In the genomic region with DNA sequence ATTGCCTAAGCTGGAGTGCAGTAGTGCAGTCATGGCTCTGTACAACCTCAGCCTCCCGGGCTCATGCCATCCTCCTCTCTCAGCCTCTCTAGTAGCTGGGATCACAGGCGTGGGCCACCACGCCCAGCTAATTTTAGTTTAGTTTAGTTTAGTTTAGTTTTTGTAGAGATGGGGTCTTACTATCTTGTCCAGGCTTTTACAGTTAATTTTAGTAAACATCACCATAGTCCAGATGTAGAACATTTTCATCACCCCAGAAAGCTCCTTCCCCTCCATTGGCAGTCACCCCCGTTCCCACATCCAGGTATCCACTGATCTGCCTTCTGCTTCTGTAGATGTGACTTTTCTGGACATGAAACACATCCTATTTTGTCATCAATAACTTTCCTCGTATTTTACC, we compare ENCODE assay signal across 1 cellular context.
TF ChIP-seq lines count a peak whose summit lies in the region.

No MANE protein-coding gene starts in this region.

TF ChIP-seq in HEK293, 187 proteins besides CTCF, POLR2A, EP300 and RAD21:
- TF ChIP-seq, protein P1, sequence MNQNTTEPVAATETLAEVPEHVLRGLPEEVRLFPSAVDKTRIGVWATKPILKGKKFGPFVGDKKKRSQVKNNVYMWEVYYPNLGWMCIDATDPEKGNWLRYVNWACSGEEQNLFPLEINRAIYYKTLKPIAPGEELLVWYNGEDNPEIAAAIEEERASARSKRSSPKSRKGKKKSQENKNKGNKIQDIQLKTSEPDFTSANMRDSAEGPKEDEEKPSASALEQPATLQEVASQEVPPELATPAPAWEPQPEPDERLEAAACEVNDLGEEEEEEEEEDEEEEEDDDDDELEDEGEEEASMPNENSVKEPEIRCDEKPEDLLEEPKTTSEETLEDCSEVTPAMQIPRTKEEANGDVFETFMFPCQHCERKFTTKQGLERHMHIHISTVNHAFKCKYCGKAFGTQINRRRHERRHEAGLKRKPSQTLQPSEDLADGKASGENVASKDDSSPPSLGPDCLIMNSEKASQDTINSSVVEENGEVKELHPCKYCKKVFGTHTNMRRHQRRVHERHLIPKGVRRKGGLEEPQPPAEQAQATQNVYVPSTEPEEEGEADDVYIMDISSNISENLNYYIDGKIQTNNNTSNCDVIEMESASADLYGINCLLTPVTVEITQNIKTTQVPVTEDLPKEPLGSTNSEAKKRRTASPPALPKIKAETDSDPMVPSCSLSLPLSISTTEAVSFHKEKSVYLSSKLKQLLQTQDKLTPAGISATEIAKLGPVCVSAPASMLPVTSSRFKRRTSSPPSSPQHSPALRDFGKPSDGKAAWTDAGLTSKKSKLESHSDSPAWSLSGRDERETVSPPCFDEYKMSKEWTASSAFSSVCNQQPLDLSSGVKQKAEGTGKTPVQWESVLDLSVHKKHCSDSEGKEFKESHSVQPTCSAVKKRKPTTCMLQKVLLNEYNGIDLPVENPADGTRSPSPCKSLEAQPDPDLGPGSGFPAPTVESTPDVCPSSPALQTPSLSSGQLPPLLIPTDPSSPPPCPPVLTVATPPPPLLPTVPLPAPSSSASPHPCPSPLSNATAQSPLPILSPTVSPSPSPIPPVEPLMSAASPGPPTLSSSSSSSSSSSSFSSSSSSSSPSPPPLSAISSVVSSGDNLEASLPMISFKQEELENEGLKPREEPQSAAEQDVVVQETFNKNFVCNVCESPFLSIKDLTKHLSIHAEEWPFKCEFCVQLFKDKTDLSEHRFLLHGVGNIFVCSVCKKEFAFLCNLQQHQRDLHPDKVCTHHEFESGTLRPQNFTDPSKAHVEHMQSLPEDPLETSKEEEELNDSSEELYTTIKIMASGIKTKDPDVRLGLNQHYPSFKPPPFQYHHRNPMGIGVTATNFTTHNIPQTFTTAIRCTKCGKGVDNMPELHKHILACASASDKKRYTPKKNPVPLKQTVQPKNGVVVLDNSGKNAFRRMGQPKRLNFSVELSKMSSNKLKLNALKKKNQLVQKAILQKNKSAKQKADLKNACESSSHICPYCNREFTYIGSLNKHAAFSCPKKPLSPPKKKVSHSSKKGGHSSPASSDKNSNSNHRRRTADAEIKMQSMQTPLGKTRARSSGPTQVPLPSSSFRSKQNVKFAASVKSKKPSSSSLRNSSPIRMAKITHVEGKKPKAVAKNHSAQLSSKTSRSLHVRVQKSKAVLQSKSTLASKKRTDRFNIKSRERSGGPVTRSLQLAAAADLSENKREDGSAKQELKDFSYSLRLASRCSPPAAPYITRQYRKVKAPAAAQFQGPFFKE (tag by site-specific recombination; IDR thresholded peaks at IDR 0.05; ENCODE audit: borderline replicate concordance), result no peak
- peak; percentile 85 for TF ChIP-seq ZNF121 (tag by site-specific recombination; IDR thresholded peaks at IDR 0.05)
TF ChIP-seq in HEK293: peak in this region for 1.
